In genomic region chr3:46883252-46884185, GRCh38 we compare ENCODE assay signal across 9 cellular contexts. TPM values are rescaled to one million over a fixed set of nuclear protein-coding genes. Genes with fewer than 3 reads are reported as not detected.
A peak's percentile ranks its signal among the peaks of the same experiment; 100 is the strongest.
DNase-seq lines count a peak whose midpoint lies in the region; ATAC-seq, FAIRE-seq and TF ChIP-seq lines count a peak whose summit lies in the region.
"Had no signal": no experiment of that assay in that cellular context is flagged by ENCODE, and none has a peak within 500 bp of the region (broad histone marks: within the 10 kb centered on the region; RNA-seq: fewer than 3 reads in every experiment).

No MANE protein-coding gene starts in this region.

- peaks cover 5% of the 10 kb centered on the region for H3K4me1 ChIP-seq in rectal smooth muscle tissue (ENCODE audit: control insufficient read depth, insufficient read depth, low read length)

- H3K4me3 ChIP-seq in rectal smooth muscle tissue (ENCODE audit: low read length): peak overlapping the region; percentile 41

- no peaks in the 10 kb centered on the region for H3K9me3 Mint-ChIP-seq in T-cell

- H3K27me3 ChIP-seq in rectal smooth muscle tissue (ENCODE audit: control insufficient read depth, insufficient read depth, low read length): peaks cover 8% of the 10 kb centered on the region

- no peaks in the 10 kb centered on the region for H3K36me3 Mint-ChIP-seq in T-cell

- peak; percentile 53 for DNase-seq in GM12892 (ENCODE audit: insufficient read length)
- DNase-seq in T-cell: peak in 4 of 34 experiments; percentile 12 to 20 (median 14)
- DNase-seq in germinal center (ENCODE audit: low spot score): peak; percentile 33
- no peak for DNase-seq in UCSD-AML1 (lab: John Stamatoyannopoulos, UW; ENCODE audit: unreplicated experiment)
- DNase-seq in activated CD4-positive, CD25-positive, alpha-beta regulatory T cell (lab: John Stamatoyannopoulos, UW): no peak
- no peak for DNase-seq in NCI-H2196 (lab: John Stamatoyannopoulos, UW; ENCODE audit: unreplicated experiment)

- H3K27me3 Mint-ChIP-seq in T-cell: peaks cover 19 to 49% of the 10 kb centered on the region in 2 donors

- TF ChIP-seq POLR2A in GM12892 (IDR thresholded peaks at IDR 0.05; ENCODE audit: low read depth, low read length): no peak

- peaks cover 4 to 15% (median 7%) of the 10 kb centered on the region in 3 donors for H3K4me1 Mint-ChIP-seq in T-cell

- H3K9ac ChIP-seq in rectal smooth muscle tissue (ENCODE audit: low read length): no peak overlapping the region
- H3K9ac ChIP-seq: KMS-11 had no signal

- ATAC-seq in T-cell (replicated peaks in 1 of 4) (peak; percentile 55 to 68 (median 60)), GM19351 (IDR thresholded peaks at IDR 0.05; ENCODE audit: unreplicated experiment) (no peak)

- no peak overlapping the region for H3K27ac ChIP-seq in rectal smooth muscle tissue (ENCODE audit: low read depth, low read length)
- H3K27ac ChIP-seq: KMS-11 had no signal

- peak overlapping the region; percentile 53 to 63 (median 57) for H3K4me3 Mint-ChIP-seq in T-cell

- CTCF ChIA-PET in T-cell (lab: Charles Lee): interaction anchor here in 1 of 2 donors (0.7 to 1.3 kb wide), 2 partner anchors 10 to 12 kb away, joined by 3 to 5 read pairs; no protein-coding TSS in a partner anchor

- POLR2A ChIA-PET in T-cell (lab: Charles Lee): interaction anchor here in 1 of 2 donors (0.7 kb wide), 1 partner anchor 456 kb away, joined by 6 read pairs; no protein-coding TSS in a partner anchor

- no peak for FAIRE-seq in GM12892 (lab: Jason Lieb, UNC)

- H3K36me3 ChIP-seq in rectal smooth muscle tissue (ENCODE audit: control insufficient read depth, insufficient read depth, low read length): no peaks in the 10 kb centered on the region

- no peak overlapping the region for H3K27ac Mint-ChIP-seq in T-cell

RNA-seq across cellular contexts. Expression of gene PTH1R, which starts 6.0 kb away (rescaled TPM):
- polyA plus RNA-seq in GM12892 (2012; ENCODE audit: missing spikeins): not detected
- total RNA-seq in T-cell: under 1 TPM in 1 of 5 donors, not detected in 4; 0.32 TPM

RNA-seq across cellular contexts. Expression of gene MYL3, which starts 20.3 kb away (rescaled TPM):
- polyA plus RNA-seq in GM12892 (2012; ENCODE audit: missing spikeins): 0.47 TPM
- not detected for total RNA-seq in T-cell

Comparison
In these comparisons a context has a peak if more than half of its experiments do, and no peak if none do; other contexts are left out.
1. DNase-seq: peak in GM12892 (single experiment) and germinal center (single experiment); none in UCSD-AML1 (single experiment), activated CD4-positive, CD25-positive, alpha-beta regulatory T cell (0 of 4) and NCI-H2196 (single experiment).